ENCODE assay signal across 22 cellular contexts in the genomic region with DNA sequence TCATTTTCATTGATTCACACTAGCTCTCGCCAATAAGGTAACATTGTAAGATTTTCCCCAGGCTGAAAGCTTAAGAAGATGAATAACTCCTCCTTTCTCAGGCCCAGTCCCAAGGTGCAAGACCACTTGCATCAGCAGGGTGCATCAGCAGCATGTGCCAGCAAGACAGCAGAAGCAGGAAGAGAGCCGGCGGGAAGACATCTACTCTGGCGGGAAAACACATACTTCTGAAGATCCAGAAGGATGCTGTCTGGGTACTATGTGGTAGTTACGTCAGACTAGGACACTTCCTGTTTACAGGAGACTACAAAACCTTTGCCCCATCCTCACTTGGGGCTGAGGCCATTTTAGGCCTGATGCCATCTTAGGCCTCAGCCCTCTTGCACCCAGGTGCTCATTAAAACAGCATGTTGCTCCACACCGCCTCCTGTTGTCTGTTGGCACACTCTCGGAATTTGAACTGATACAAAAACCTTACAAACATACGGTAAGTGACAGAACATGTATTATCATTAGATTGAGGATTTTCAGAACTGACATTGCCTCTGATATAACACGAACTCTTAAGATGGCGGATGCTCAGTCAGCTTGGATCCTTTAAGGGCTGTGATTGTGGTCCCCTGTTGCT.
"Had no signal": no experiment of that assay in that cellular context is flagged by ENCODE, and none has a peak within 500 bp of the region (broad histone marks: within the 10 kb centered on the region; RNA-seq: fewer than 3 reads in every experiment).

No MANE protein-coding gene starts in this region.

- H3K36me3 ChIP-seq: esophagus muscularis mucosa, heart right ventricle, right atrium auricular region had no signal

- H3K4me1 ChIP-seq: esophagus muscularis mucosa, heart right ventricle, right atrium auricular region had no signal

- H3K4me3 ChIP-seq: esophagus muscularis mucosa, heart right ventricle, right atrium auricular region had no signal

- DNase-seq: activated B cell treated with CpG ODN at 0.5 μM for 24 hours; activated CD4-positive, alpha-beta memory T cell treated with anti-CD3 and anti-CD28 coated beads, Interleukin-2, amount 10 ng/mL, durations not matched to agents 7 days and 5 days; activated CD4-positive, alpha-beta T cell treated with anti-CD3 and anti-CD28 coated beads for 4 hours; activated naive CD4-positive, alpha-beta T cell treated with anti-CD3 and anti-CD28 coated beads for 36 hours; activated T-cell treated with anti-CD3 and anti-CD28 coated beads, Interleukin-2, amount 50 U/mL, for 24 hours; cerebellar nuclear complex; effector CD8-positive, alpha-beta T cell; heart right ventricle; immature natural killer cell; left cardiac atrium; nucleus accumbens; stimulated activated CD4-positive, alpha-beta T cell treated with anti-CD3 and anti-CD28 coated beads, Interleukin-12 subunit alpha, Interleukin-12 subunit beta, amount 100 ng/mL, for 4 hours; stimulated activated CD4-positive, alpha-beta T cell treated with anti-CD3 and anti-CD28 coated beads, Interleukin-1b, Interleukin-23, amount 100 ng/mL, for 48 hours; stimulated activated CD8-positive, alpha-beta memory T cell treated with anti-CD3 and anti-CD28 coated beads, Interleukin-4, amount 100 ng/mL, for 48 hours; stimulated activated naive CD4-positive, alpha-beta T cell; T-helper 1 cell; T-helper 9 cell had no signal

- FAIRE-seq: bronchial epithelial cell, endothelial cell of umbilical vein had no signal

- ATAC-seq: heart right ventricle; left cardiac atrium; natural killer cell treated with Interleukin-12 subunit alpha and Interleukin-12 subunit beta and Interleukin-15 and Interleukin-18, amount 100 ng/mL, for 72 hours had no signal

- H3K27me3 ChIP-seq: esophagus muscularis mucosa, heart right ventricle, right atrium auricular region had no signal

- H3K27ac ChIP-seq: esophagus muscularis mucosa, heart right ventricle, right atrium auricular region had no signal
